Comparison of ENCODE assay signal across 8 cellular contexts in the genomic region with DNA sequence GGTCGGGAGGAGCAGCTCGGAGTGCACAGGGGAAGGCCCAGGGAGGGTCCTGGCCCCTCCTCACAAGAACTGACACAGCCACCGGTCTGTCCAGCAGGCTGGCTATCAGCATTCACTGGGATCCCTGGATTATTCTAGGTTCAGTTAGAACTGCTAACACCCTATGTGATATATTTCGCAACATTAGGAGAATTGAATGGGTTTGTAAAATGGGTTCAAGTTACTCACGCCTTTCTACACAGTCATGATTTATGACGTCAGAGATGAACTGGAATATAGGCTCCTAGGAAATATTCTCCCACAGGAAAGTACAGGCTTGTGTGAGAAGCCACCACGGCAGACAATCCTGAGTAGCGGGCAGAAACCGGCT. TPM values are rescaled to one million over a fixed set of nuclear protein-coding genes. Genes with fewer than 3 reads are reported as not detected.
DNase-seq lines count a peak whose midpoint lies in the region; ATAC-seq and TF ChIP-seq lines count a peak whose summit lies in the region.

No MANE protein-coding gene starts in this region.

- no peaks in the 10 kb centered on the region for H3K9me3 ChIP-seq in SK-N-SH
- no peaks in the 10 kb centered on the region for H3K9me3 ChIP-seq in SJCRH30 (replicated peaks)
- H3K9me3 ChIP-seq in smooth muscle cell (replicated peaks; ENCODE audit: low read depth): no peaks in the 10 kb centered on the region

- no peaks in the 10 kb centered on the region for H3K27me3 ChIP-seq in SK-N-SH (ENCODE audit: insufficient read depth)
- H3K27me3 ChIP-seq in SJCRH30: peaks cover 4% of the 10 kb centered on the region; the same call in 1 of the 2 replicates
- H3K27me3 ChIP-seq in smooth muscle cell (ENCODE audit: low read depth): peaks cover 21% of the 10 kb centered on the region

- H3K4me3 ChIP-seq in SK-N-SH (ENCODE audit: low read depth in 2 of 2, low read length in 1 of 2) (peak overlapping the region; percentile 81 to 85), SJCRH30 (peak overlapping the region; percentile 60), foreskin fibroblast (ENCODE audit: low read depth in 1 of 2, low read length in 2 of 2) (peak overlapping the region; percentile 60 to 80), smooth muscle cell (peak overlapping the region; percentile 63)

- H3K4me1 ChIP-seq in SK-N-SH (ENCODE audit: control insufficient read depth in 1 of 2, insufficient read depth in 2 of 2, low read depth in 1 of 2, low read length in 1 of 2): peaks cover 0 to 30% of the 10 kb centered on the region in 2 experiments; a peak in 2 of 4 replicates
- no peaks in the 10 kb centered on the region for H3K4me1 ChIP-seq in SJCRH30
- peaks cover 3% of the 10 kb centered on the region for H3K4me1 ChIP-seq in smooth muscle cell (ENCODE audit: low read depth)

- TF ChIP-seq RAD21 in SK-N-SH (IDR thresholded peaks at IDR 0.05; ENCODE audit: low read length): no peak

- no peak for DNase-seq in SK-N-SH
- DNase-seq in SJCRH30: no peak
- peak in 1 of 2 donors; percentile 28 for DNase-seq in foreskin fibroblast
- no peak for DNase-seq in smooth muscle cell (lab: John Stamatoyannopoulos, UW; ENCODE audit: unreplicated experiment)
- DNase-seq in SKM-1 treated with dmso at 0.1 percent for 144 hours (lab: John Stamatoyannopoulos, UW; ENCODE audit: unreplicated experiment): no peak
- no peak for DNase-seq in NCI-H524 treated with DMSO at 0.1 percent for 48 hours (lab: John Stamatoyannopoulos, UW)

- H2AFZ ChIP-seq in SK-N-SH (ENCODE audit: low read depth): no peak overlapping the region
- peak overlapping the region; percentile 93 for H2AFZ ChIP-seq in smooth muscle cell (ENCODE audit: low read depth)

- H3K79me2 ChIP-seq in SK-N-SH (ENCODE audit: insufficient read depth) (no peaks in the 10 kb centered on the region), smooth muscle cell (ENCODE audit: low read depth) (no peaks in the 10 kb centered on the region)

- H3K36me3 ChIP-seq in SK-N-SH (replicated peaks in 1 of 2; ENCODE audit: control insufficient read depth in 1 of 2, insufficient read depth in 2 of 2, low read length in 1 of 2): no peaks in the 10 kb centered on the region
- no peaks in the 10 kb centered on the region for H3K36me3 ChIP-seq in SJCRH30
- H3K36me3 ChIP-seq in smooth muscle cell (ENCODE audit: low read depth): no peaks in the 10 kb centered on the region

- TF ChIP-seq CTCF in SK-N-SH (IDR thresholded peaks at IDR 0.05) (no peak), foreskin fibroblast (IDR thresholded peaks at IDR 0.05; ENCODE audit: low read depth, low read length) (no peak), smooth muscle cell (IDR thresholded peaks at IDR 0.05; ENCODE audit: borderline replicate concordance, insufficient read depth, poor library complexity, severe bottlenecking) (no peak)

- POLR2A ChIA-PET in SK-N-SH (lab: Yijun Ruan, JAX): interaction anchor here (0.9 kb wide), 1 partner anchor 120 kb away, joined by 5 read pairs; no protein-coding TSS in a partner anchor

- H3F3A ChIP-seq in SK-N-SH (replicated peaks; ENCODE audit: insufficient read depth): no peaks in the 10 kb centered on the region
- peaks cover 3% of the 10 kb centered on the region for H3F3A ChIP-seq in smooth muscle cell (ENCODE audit: low read depth)

- H4K20me1 ChIP-seq in SK-N-SH (ENCODE audit: insufficient read depth) (no peaks in the 10 kb centered on the region), smooth muscle cell (ENCODE audit: low read depth) (no peaks in the 10 kb centered on the region)

- TF ChIP-seq EP300 in SK-N-SH (IDR thresholded peaks at IDR 0.05; ENCODE audit: borderline replicate concordance in 1 of 2, low read depth in 1 of 2, low read length in 1 of 2): no peak

- no peak for ATAC-seq in SK-N-SH treated with all-trans-retinoic acid at 6 μM for 48 hours
- no peak for ATAC-seq in HG03108 (IDR thresholded peaks at IDR 0.05; ENCODE audit: unreplicated experiment)

- H3K27ac ChIP-seq in SK-N-SH (ENCODE audit: low read depth in 2 of 2, low read length in 1 of 2) (peak overlapping the region in 1 of 2 experiments; percentile 84; a peak in 2 of 4 replicates), SJCRH30 (no peak overlapping the region), smooth muscle cell (ENCODE audit: low read depth) (no peak overlapping the region)

- H3K9me2 ChIP-seq in SK-N-SH: no peaks in the 10 kb centered on the region

- peak overlapping the region; percentile 88 for H3K4me2 ChIP-seq in SK-N-SH
- peak overlapping the region; percentile 93 for H3K4me2 ChIP-seq in smooth muscle cell

- CTCF ChIA-PET in SK-N-SH (lab: Yijun Ruan, JAX): interaction anchor here (1.4 to 11.2 kb wide), 2 partner anchors 13 to 118 kb away, joined by 5 to 97 read pairs; no protein-coding TSS in a partner anchor

- peak overlapping the region; percentile 65; the same call in 1 of the 2 replicates for H3K9ac ChIP-seq in SK-N-SH
- H3K9ac ChIP-seq in smooth muscle cell (ENCODE audit: low read depth): no peak overlapping the region

- WGBS in SK-N-SH (ENCODE audit: low lambda C conversion rate): 53% methylated on average over 9 of the region's 9 CpGs
- 65% methylated on average over 9 of the region's 9 CpGs for WGBS in smooth muscle cell (ENCODE audit: low lambda C conversion rate)

TF ChIP-seq in SK-N-SH, 30 proteins besides CTCF, POLR2A, EP300 and RAD21:
- no peak for TF ChIP-seq GABPA (IDR thresholded peaks at IDR 0.05; ENCODE audit: low read depth)

TF ChIP-seq in SK-N-SH treated with all-trans-retinoic acid at 6 μM for 48 hours, 23 proteins besides CTCF, POLR2A, EP300 and RAD21 (continues in another document):
- TF ChIP-seq, protein P1, sequence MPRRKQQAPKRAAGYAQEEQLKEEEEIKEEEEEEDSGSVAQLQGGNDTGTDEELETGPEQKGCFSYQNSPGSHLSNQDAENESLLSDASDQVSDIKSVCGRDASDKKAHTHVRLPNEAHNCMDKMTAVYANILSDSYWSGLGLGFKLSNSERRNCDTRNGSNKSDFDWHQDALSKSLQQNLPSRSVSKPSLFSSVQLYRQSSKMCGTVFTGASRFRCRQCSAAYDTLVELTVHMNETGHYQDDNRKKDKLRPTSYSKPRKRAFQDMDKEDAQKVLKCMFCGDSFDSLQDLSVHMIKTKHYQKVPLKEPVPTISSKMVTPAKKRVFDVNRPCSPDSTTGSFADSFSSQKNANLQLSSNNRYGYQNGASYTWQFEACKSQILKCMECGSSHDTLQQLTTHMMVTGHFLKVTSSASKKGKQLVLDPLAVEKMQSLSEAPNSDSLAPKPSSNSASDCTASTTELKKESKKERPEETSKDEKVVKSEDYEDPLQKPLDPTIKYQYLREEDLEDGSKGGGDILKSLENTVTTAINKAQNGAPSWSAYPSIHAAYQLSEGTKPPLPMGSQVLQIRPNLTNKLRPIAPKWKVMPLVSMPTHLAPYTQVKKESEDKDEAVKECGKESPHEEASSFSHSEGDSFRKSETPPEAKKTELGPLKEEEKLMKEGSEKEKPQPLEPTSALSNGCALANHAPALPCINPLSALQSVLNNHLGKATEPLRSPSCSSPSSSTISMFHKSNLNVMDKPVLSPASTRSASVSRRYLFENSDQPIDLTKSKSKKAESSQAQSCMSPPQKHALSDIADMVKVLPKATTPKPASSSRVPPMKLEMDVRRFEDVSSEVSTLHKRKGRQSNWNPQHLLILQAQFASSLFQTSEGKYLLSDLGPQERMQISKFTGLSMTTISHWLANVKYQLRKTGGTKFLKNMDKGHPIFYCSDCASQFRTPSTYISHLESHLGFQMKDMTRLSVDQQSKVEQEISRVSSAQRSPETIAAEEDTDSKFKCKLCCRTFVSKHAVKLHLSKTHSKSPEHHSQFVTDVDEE (CRISPR knock-in tag; IDR thresholded peaks at IDR 0.05): no peak
- TF ChIP-seq BACH2 (CRISPR knock-in tag; IDR thresholded peaks at IDR 0.05; ENCODE audit: borderline replicate concordance): no peak
- no peak for TF ChIP-seq OSR1 (CRISPR knock-in tag; IDR thresholded peaks at IDR 0.05)
- no peak for TF ChIP-seq ZNF70 (CRISPR knock-in tag; IDR thresholded peaks at IDR 0.05)
- TF ChIP-seq ZC3H10 (CRISPR knock-in tag; IDR thresholded peaks at IDR 0.05): no peak
- no peak for TF ChIP-seq ZNF8 (CRISPR knock-in tag; IDR thresholded peaks at IDR 0.05)
- TF ChIP-seq ESRRG (CRISPR knock-in tag; IDR thresholded peaks at IDR 0.05): no peak
- no peak for TF ChIP-seq TCF4 (CRISPR knock-in tag; IDR thresholded peaks at IDR 0.05; ENCODE audit: borderline replicate concordance)
- TF ChIP-seq, protein P2, sequence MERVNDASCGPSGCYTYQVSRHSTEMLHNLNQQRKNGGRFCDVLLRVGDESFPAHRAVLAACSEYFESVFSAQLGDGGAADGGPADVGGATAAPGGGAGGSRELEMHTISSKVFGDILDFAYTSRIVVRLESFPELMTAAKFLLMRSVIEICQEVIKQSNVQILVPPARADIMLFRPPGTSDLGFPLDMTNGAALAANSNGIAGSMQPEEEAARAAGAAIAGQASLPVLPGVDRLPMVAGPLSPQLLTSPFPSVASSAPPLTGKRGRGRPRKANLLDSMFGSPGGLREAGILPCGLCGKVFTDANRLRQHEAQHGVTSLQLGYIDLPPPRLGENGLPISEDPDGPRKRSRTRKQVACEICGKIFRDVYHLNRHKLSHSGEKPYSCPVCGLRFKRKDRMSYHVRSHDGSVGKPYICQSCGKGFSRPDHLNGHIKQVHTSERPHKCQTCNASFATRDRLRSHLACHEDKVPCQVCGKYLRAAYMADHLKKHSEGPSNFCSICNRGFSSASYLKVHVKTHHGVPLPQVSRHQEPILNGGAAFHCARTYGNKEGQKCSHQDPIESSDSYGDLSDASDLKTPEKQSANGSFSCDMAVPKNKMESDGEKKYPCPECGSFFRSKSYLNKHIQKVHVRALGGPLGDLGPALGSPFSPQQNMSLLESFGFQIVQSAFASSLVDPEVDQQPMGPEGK (CRISPR knock-in tag; IDR thresholded peaks at IDR 0.05; ENCODE audit: borderline replicate concordance): no peak
- no peak for TF ChIP-seq PPARA (CRISPR knock-in tag; IDR thresholded peaks at IDR 0.05; ENCODE audit: borderline replicate concordance)
- TF ChIP-seq ZNF565 (CRISPR knock-in tag; conservative IDR thresholded peaks at IDR 0.05; ENCODE audit: low read depth): no peak

RNA-seq across cellular contexts. Expression of a gene that starts 1.0 kb away (rescaled TPM):
- 0.07 and 0.08 TPM in 2 replicates for polyA plus RNA-seq in SK-N-SH (2012; rRNA removed)
- 0.04 and 0.13 TPM in 2 replicates for polyA plus RNA-seq in SK-N-SH (2012; cell fraction: cytosol; rRNA removed)
- polyA plus RNA-seq in SK-N-SH (2012; cell fraction: nucleus; rRNA removed): 0.23 and 0.25 TPM in 2 replicates
- total RNA-seq in SJCRH30 (2014; rRNA removed; shearing (Covaris generic)): 0.08 and 0.14 TPM in 2 replicates
- total RNA-seq in smooth muscle cell: under 0.01 and 0.22 TPM in 2 replicates
- 0.07 and 0.50 TPM in 2 replicates for polyA plus RNA-seq in smooth muscle cell
